8 cellular contexts compared by ENCODE assay signal in the genomic region with DNA sequence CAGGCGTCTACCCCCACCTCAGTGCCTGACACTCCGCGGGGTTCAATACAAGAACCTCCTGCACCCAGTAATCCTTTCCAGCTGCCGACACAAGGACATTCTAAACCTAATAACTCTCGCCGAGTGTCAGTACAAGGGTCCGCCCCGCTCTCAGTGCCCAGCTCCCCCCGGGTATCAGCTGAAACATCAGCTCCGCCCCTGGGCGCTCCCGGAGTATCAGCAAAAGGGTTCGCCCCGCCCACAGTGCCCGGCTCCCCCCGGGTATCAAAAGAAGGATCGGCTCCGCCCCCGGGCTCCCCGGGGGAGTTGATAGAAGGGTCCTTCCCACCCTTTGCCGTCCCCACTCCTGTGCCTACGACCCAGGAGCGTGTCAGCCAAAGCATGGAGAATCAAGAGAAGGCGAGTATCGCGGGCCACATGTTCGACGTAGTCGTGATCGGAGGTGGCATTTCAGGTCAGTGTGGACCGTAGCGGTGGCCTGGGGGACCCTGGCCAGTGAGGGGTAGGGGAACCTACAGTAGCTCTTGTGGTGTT. TPM values are rescaled to one million over a fixed set of nuclear protein-coding genes. Genes with fewer than 3 reads are reported as not detected.
DNase-seq lines count a peak whose midpoint lies in the region; ATAC-seq and TF ChIP-seq lines count a peak whose summit lies in the region.

Gene MAOA (plus strand): TSS at position 339 of the 534 bp plus-strand sequence. CDS start 43 bp downstream, at position 382.

- H3K27me3 Mint-ChIP-seq in activated CD8-positive, alpha-beta T cell treated with anti-CD3 and anti-CD28 coated beads for 36 hours, result no peaks in the 10 kb centered on the region
- no peaks in the 10 kb centered on the region for H3K27me3 Mint-ChIP-seq in stimulated activated naive CD8-positive, alpha-beta T cell treated with anti-CD3 and anti-CD28 coated beads, Interleukin-15, Interleukin-2, amounts not matched to agents 100 ng/mL and 50 ng/mL, for 24 hours

- intact Hi-C loops in activated CD8-positive, alpha-beta T cell treated with anti-CD3 and anti-CD28 coated beads for 36 hours (cut with micrococcal nuclease), result no loop called here

- POLR2A ChIA-PET in AG04449 (lab: Yijun Ruan, JAX), result no interaction called here
- POLR2A ChIA-PET in activated CD8-positive, alpha-beta T cell treated with anti-CD3 and anti-CD28 coated beads for 36 hours (lab: Charles Lee), result no interaction called here

- H3K4me3 ChIP-seq in AG04449 (ENCODE audit: low read depth, low read length), result peak within 1 kb of the TSS; percentile 55
- H3K4me3 ChIP-seq in epithelial cell of proximal tubule (ENCODE audit: low read depth, low read length), result peak within 1 kb of the TSS; percentile 80

- in situ Hi-C loops in KBM-7 (cut with MboI; ENCODE audit: low pct_unique_long_range_greater_than_20kb, low sequenced_read_pairs) (no loop called here), ACHN (cut with HindIII; ENCODE audit: low pct_ligation_motif_present, low pct_unique_long_range_greater_than_20kb, low sequenced_read_pairs) (no loop called here)

- H3K27ac Mint-ChIP-seq in activated CD8-positive, alpha-beta T cell treated with anti-CD3 and anti-CD28 coated beads for 36 hours, result no peak within 1 kb of the TSS
- H3K27ac Mint-ChIP-seq in stimulated activated naive CD8-positive, alpha-beta T cell treated with anti-CD3 and anti-CD28 coated beads, Interleukin-15, Interleukin-2, amounts not matched to agents 100 ng/mL and 50 ng/mL, for 24 hours, result peak within 1 kb of the TSS; percentile 40

- peak within 1 kb of the TSS; percentile 84 for H3K4me3 Mint-ChIP-seq in activated CD8-positive, alpha-beta T cell treated with anti-CD3 and anti-CD28 coated beads for 36 hours
- peak within 1 kb of the TSS; percentile 88 for H3K4me3 Mint-ChIP-seq in stimulated activated naive CD8-positive, alpha-beta T cell treated with anti-CD3 and anti-CD28 coated beads, Interleukin-15, Interleukin-2, amounts not matched to agents 100 ng/mL and 50 ng/mL, for 24 hours

- no peak for DNase-seq in AG04449 (ENCODE audit: low read depth, low spot score)
- peak; percentile 57 for DNase-seq in KBM-7
- peak; percentile 28 for DNase-seq in activated CD8-positive, alpha-beta T cell treated with anti-CD3 and anti-CD28 coated beads for 36 hours
- no peak for DNase-seq in epithelial cell of proximal tubule (ENCODE audit: low read depth)
- DNase-seq in midbrain (lab: John Stamatoyannopoulos, UW), result peak; percentile 59
- no peak for DNase-seq in ACHN

- CTCF ChIA-PET in AG04449 (lab: Yijun Ruan, JAX), result no interaction called here
- CTCF ChIA-PET in activated CD8-positive, alpha-beta T cell treated with anti-CD3 and anti-CD28 coated beads for 36 hours (lab: Charles Lee), result no interaction called here

- no peaks in the 10 kb centered on the region for H3K9me3 Mint-ChIP-seq in activated CD8-positive, alpha-beta T cell treated with anti-CD3 and anti-CD28 coated beads for 36 hours
- H3K9me3 Mint-ChIP-seq in stimulated activated naive CD8-positive, alpha-beta T cell treated with anti-CD3 and anti-CD28 coated beads, Interleukin-15, Interleukin-2, amounts not matched to agents 100 ng/mL and 50 ng/mL, for 24 hours, result no peaks in the 10 kb centered on the region

- no peak for ATAC-seq in activated CD8-positive, alpha-beta T cell treated with anti-CD3 and anti-CD28 coated beads for 36 hours
- no peak for ATAC-seq in GM19397 (IDR thresholded peaks at IDR 0.05; ENCODE audit: unreplicated experiment)

- TF ChIP-seq CTCF in AG04449 (IDR thresholded peaks at IDR 0.05; ENCODE audit: insufficient read depth, low read length, missing control alignments) (no peak), epithelial cell of proximal tubule (conservative IDR thresholded peaks at IDR 0.05; ENCODE audit: low read depth, low read length) (no peak)
- no peak for TF ChIP-seq CTCF in activated CD8-positive, alpha-beta T cell treated with anti-CD3 and anti-CD28 coated beads for 36 hours (IDR thresholded peaks at IDR 0.05)

- H3K4me1 Mint-ChIP-seq in activated CD8-positive, alpha-beta T cell treated with anti-CD3 and anti-CD28 coated beads for 36 hours (ENCODE audit: low read depth), result peaks cover 4% of the 10 kb centered on the region
- no peaks in the 10 kb centered on the region for H3K4me1 Mint-ChIP-seq in stimulated activated naive CD8-positive, alpha-beta T cell treated with anti-CD3 and anti-CD28 coated beads, Interleukin-15, Interleukin-2, amounts not matched to agents 100 ng/mL and 50 ng/mL, for 24 hours (ENCODE audit: low read depth)

- H3K36me3 Mint-ChIP-seq in activated CD8-positive, alpha-beta T cell treated with anti-CD3 and anti-CD28 coated beads for 36 hours (ENCODE audit: low read depth), result no peaks in the 10 kb centered on the region
- H3K36me3 Mint-ChIP-seq in stimulated activated naive CD8-positive, alpha-beta T cell treated with anti-CD3 and anti-CD28 coated beads, Interleukin-15, Interleukin-2, amounts not matched to agents 100 ng/mL and 50 ng/mL, for 24 hours (ENCODE audit: low read depth), result no peaks in the 10 kb centered on the region

RNA-seq across cellular contexts. Expression of gene MAOA, which starts in this region (rescaled TPM):
- total RNA-seq in activated CD8-positive, alpha-beta T cell treated with anti-CD3 and anti-CD28 coated beads for 36 hours, result 1 to 10 TPM in 1 of 2 experiments, under 1 TPM in 1; 0.60 to 1.9 TPM
- 3.5 and 4.3 TPM in 2 replicates for total RNA-seq in epithelial cell of proximal tubule

Comparison
In these comparisons a context has a peak if more than half of its experiments do, and no peak if none do; other contexts are left out.
1. DNase-seq: peak in KBM-7 (single experiment), activated CD8-positive, alpha-beta T cell treated with anti-CD3 and anti-CD28 coated beads for 36 hours (single experiment) and midbrain (single experiment); none in AG04449 (single experiment), epithelial cell of proximal tubule (single experiment) and ACHN (single experiment).